ENCODE assay signal across 1 cellular context in genomic region chr13:42056585-42056984, GRCh38.
TF ChIP-seq lines count a peak whose summit lies in the region.

No MANE protein-coding gene starts in this region.

TF ChIP-seq in K562, 482 proteins besides CTCF, POLR2A, EP300 and RAD21 (continues in another document):
- TF ChIP-seq ZBTB40 (IDR thresholded peaks at IDR 0.05) (0 out of 2 replicates have a peak, but pooled peaks have one; percentile 32), ZBTB40 (CRISPR knock-in tag; IDR thresholded peaks at IDR 0.05) (no peak), E2F1 (CRISPR knock-in tag; IDR thresholded peaks at IDR 0.05) (no peak), MECOM (CRISPR knock-in tag; IDR thresholded peaks at IDR 0.05) (no peak), ETV5 (CRISPR knock-in tag; IDR thresholded peaks at IDR 0.05; ENCODE audit: low read depth) (no peak), MAX (CRISPR knock-in tag; IDR thresholded peaks at IDR 0.05) (no peak), ELF4 (CRISPR knock-in tag; IDR thresholded peaks at IDR 0.05) (0 out of 2 replicates have a peak, but pooled peaks have one; percentile 65), COPS2 (conservative IDR thresholded peaks at IDR 0.05) (no peak), CHAMP1 (IDR thresholded peaks at IDR 0.05) (0 out of 2 replicates have a peak, but pooled peaks have one; percentile 30), CREM (IDR thresholded peaks at IDR 0.05; ENCODE audit: low read depth) (no peak), ILK (tag; IDR thresholded peaks at IDR 0.05; ENCODE audit: borderline replicate concordance, low read depth) (no peak), GTF2F1 (IDR thresholded peaks at IDR 0.05; ENCODE audit: low read depth, low read length) (no peak), MGA (IDR thresholded peaks at IDR 0.05) (peak; percentile 68), ZNF77 (CRISPR knock-in tag; IDR thresholded peaks at IDR 0.05) (no peak), ZMIZ1 (IDR thresholded peaks at IDR 0.05; ENCODE audit: low read depth in 2 of 2, low read length in 2 of 2) (no peak), MYBL2 (IDR thresholded peaks at IDR 0.05; ENCODE audit: low read depth) (0 out of 2 replicates have a peak, but pooled peaks have one; percentile 14), MYBL2 (CRISPR knock-in tag; IDR thresholded peaks at IDR 0.05; ENCODE audit: borderline replicate concordance) (no peak), DPF2 (IDR thresholded peaks at IDR 0.05) (0 out of 2 replicates have a peak, but pooled peaks have one; percentile 39)
